17 cellular contexts compared by ENCODE assay signal in genomic region chr11:10885703-10886363, GRCh38. TPM values are rescaled to one million over a fixed set of nuclear protein-coding genes. Genes with fewer than 3 reads are reported as not detected.
DNase-seq lines count a peak whose midpoint lies in the region; FAIRE-seq and TF ChIP-seq lines count a peak whose summit lies in the region.
"Had no signal": no experiment of that assay in that cellular context is flagged by ENCODE, and none has a peak within 500 bp of the region (broad histone marks: within the 10 kb centered on the region; RNA-seq: fewer than 3 reads in every experiment).

No MANE protein-coding gene starts in this region.

- H3K27ac ChIP-seq in keratinocyte (ENCODE audit: control insufficient read depth, insufficient read depth, low read length) (no peak overlapping the region), stomach smooth muscle (ENCODE audit: low read length) (peak overlapping the region; percentile 19)
- H3K27ac ChIP-seq: HL-60, VCaP had no signal

- H3K9me3 ChIP-seq in MG63 (peaks cover 12% of the 10 kb centered on the region; the same call in 1 of the 2 replicates), keratinocyte (ENCODE audit: control insufficient read depth, low read depth, low read length) (peaks cover 2% of the 10 kb centered on the region), stomach smooth muscle (ENCODE audit: control insufficient read depth in 2 of 2, low read length in 2 of 2) (no peaks in the 10 kb centered on the region)

- no peaks in the 10 kb centered on the region for H4K20me1 ChIP-seq in keratinocyte (ENCODE audit: control insufficient read depth, extremely low read depth, insufficient read depth, low read length)

- dilution Hi-C loops in keratinocyte (cut with MboI; ENCODE audit: extremely low pct_ligation_motif_present, low sequenced_read_pairs), result no loop called here

- H3K27me3 ChIP-seq in MG63, result no peaks in the 10 kb centered on the region
- H3K27me3 ChIP-seq in keratinocyte (ENCODE audit: control insufficient read depth, extremely low read depth, insufficient read depth, low read length), result no peaks in the 10 kb centered on the region
- no peaks in the 10 kb centered on the region for H3K27me3 ChIP-seq in stomach smooth muscle (ENCODE audit: control insufficient read depth in 1 of 2, insufficient read depth in 2 of 2, low read length in 2 of 2)

- H3K4me3 ChIP-seq in MG63 (no peak overlapping the region), cardiac fibroblast (replicated peaks in 1 of 2; ENCODE audit: low read depth in 2 of 2, low read length in 2 of 2) (no peak overlapping the region), keratinocyte (ENCODE audit: control insufficient read depth in 2 of 3, extremely low read depth in 1 of 3, insufficient read depth in 2 of 3, low read depth in 1 of 3, low read length in 3 of 3) (no peak overlapping the region), stomach smooth muscle (ENCODE audit: low read length in 2 of 2) (no peak overlapping the region)
- H3K4me3 ChIP-seq: SK-N-MC had no signal

- no peak for TF ChIP-seq CTCF in cardiac fibroblast (IDR thresholded peaks at IDR 0.05; ENCODE audit: low read depth, low read length)
- TF ChIP-seq CTCF in keratinocyte (optimal IDR thresholded peaks at IDR 0.05 in 1 of 3, IDR thresholded peaks at IDR 0.05 in 1 of 3, conservative IDR thresholded peaks at IDR 0.05 in 1 of 3; ENCODE audit: extremely low read depth in 1 of 3, insufficient read depth in 2 of 3, low read length in 3 of 3), result no peak

- no peak overlapping the region for H3K9ac ChIP-seq in keratinocyte (ENCODE audit: control insufficient read depth, extremely low read depth, insufficient read depth, low read length)
- H3K9ac ChIP-seq in stomach smooth muscle (ENCODE audit: low read length in 2 of 2), result no peak overlapping the region

- no peaks in the 10 kb centered on the region for H3K9me1 ChIP-seq in keratinocyte (ENCODE audit: control insufficient read depth, extremely low read depth, insufficient read depth, low read length)

- no peaks in the 10 kb centered on the region for H3K36me3 ChIP-seq in MG63
- no peaks in the 10 kb centered on the region for H3K36me3 ChIP-seq in keratinocyte (ENCODE audit: control insufficient read depth in 2 of 2, extremely low read depth in 1 of 2, insufficient read depth in 2 of 2, low read length in 2 of 2)
- H3K36me3 ChIP-seq in stomach smooth muscle (ENCODE audit: control insufficient read depth in 2 of 2, insufficient read depth in 2 of 2, low read length in 2 of 2), result no peaks in the 10 kb centered on the region

- no peak overlapping the region for H2AFZ ChIP-seq in keratinocyte (ENCODE audit: control insufficient read depth, low read length)

- H3K4me1 ChIP-seq in keratinocyte (ENCODE audit: control insufficient read depth, extremely low read depth, insufficient read depth, low read length) (peaks cover 2% of the 10 kb centered on the region), stomach smooth muscle (ENCODE audit: control insufficient read depth, insufficient read depth, low read length) (peaks cover 6% of the 10 kb centered on the region)

- DNase-seq in MG63 (peak; percentile 60), cardiac fibroblast (ENCODE audit: low read depth in 2 of 2) (peak; percentile 33 to 82), keratinocyte (ENCODE audit: low read depth, low spot score) (no peak), germinal center (ENCODE audit: low spot score) (no peak), G401 (ENCODE audit: low spot score) (no peak)
- no peak for DNase-seq in activated CD8-positive, alpha-beta memory T cell treated with anti-CD3 and anti-CD28 coated beads, Interleukin-2, amount 50 U/mL, for 4 hours
- DNase-seq: activated CD8-positive, alpha-beta memory T cell treated with anti-CD3 and anti-CD28 coated beads, Interleukin-2, amount 10 ng/mL, durations not matched to agents 7 days and 5 days; activated naive CD4-positive, alpha-beta T cell treated with anti-CD3 and anti-CD28 coated beads, Interleukin-2, amount 50 U/mL, for 16 hours; cortex of kidney; H7; naive B cell; substantia nigra had no signal

- no peaks in the 10 kb centered on the region for H3K79me2 ChIP-seq in keratinocyte (ENCODE audit: control insufficient read depth, insufficient read depth, low read length)

- in situ Hi-C loops in G401 (cut with HindIII; ENCODE audit: low sequenced_read_pairs), result no loop called here

- H3K4me2 ChIP-seq in keratinocyte (ENCODE audit: control insufficient read depth, extremely low read depth, insufficient read depth, low read depth, low read length), result no peak overlapping the region

- FAIRE-seq in keratinocyte (lab: Jason Lieb, UNC), result peak; percentile 57
- FAIRE-seq: islet of Langerhans had no signal

RNA-seq across cellular contexts. Expression of gene ZBED5, which starts 28.0 kb away (rescaled TPM):
- 13.9 and 43.3 TPM in 2 replicates for total RNA-seq in MG63 (2014; rRNA removed; shearing (Covaris generic); ENCODE audit: low replicate concordance)
- 33.0 to 85.0 TPM (median 75.1 TPM) in 3 replicates for polyA plus RNA-seq in keratinocyte
- polyA plus RNA-seq in keratinocyte (2011; ENCODE audit: low read depth), result 10.8 TPM
- polyA plus RNA-seq in keratinocyte (2011; cell fraction: cytosol; rRNA removed), result 18.9 and 48.6 TPM in 2 replicates
- polyA plus RNA-seq in keratinocyte (2011; cell fraction: nucleus; rRNA removed), result 101 and 129 TPM in 2 replicates
- polyA plus RNA-seq in keratinocyte (2012; ENCODE audit: low replicate concordance), result 19.3 and 20.8 TPM in 2 replicates
- polyA minus RNA-seq in keratinocyte, result 100 to 141 TPM (median 115 TPM) in 3 replicates
- 22.6 TPM for polyA minus RNA-seq in keratinocyte (2011; cell fraction: cytosol; rRNA and poly(A)+ RNA removed)
- polyA minus RNA-seq in keratinocyte (2011; cell fraction: nucleus; rRNA and poly(A)+ RNA removed), result 68.4 and 106 TPM in 2 replicates
- total RNA-seq in G401 (2014; rRNA removed; shearing (Covaris generic)), result 16.9 and 24.9 TPM in 2 replicates

Comparison
In these comparisons a context has a peak if more than half of its experiments do, and no peak if none do; other contexts are left out.
1. DNase-seq: peak in MG63 (single experiment) and cardiac fibroblast (2 of 2); none in keratinocyte (single experiment), activated CD8-positive, alpha-beta memory T cell treated with anti-CD3 and anti-CD28 coated beads, Interleukin-2, amount 50 U/mL, for 4 hours (single experiment), germinal center (single experiment) and G401 (single experiment).